18 cellular contexts compared by ENCODE assay signal in genomic region chr3:4996223-4996765, GRCh38. TPM values are rescaled to one million over a fixed set of nuclear protein-coding genes. Genes with fewer than 3 reads are reported as not detected.
DNase-seq lines count a peak whose midpoint lies in the region; ATAC-seq, FAIRE-seq and TF ChIP-seq lines count a peak whose summit lies in the region.
"Had no signal": no experiment of that assay in that cellular context is flagged by ENCODE, and none has a peak within 500 bp of the region (broad histone marks: within the 10 kb centered on the region; RNA-seq: fewer than 3 reads in every experiment).

No MANE protein-coding gene starts in this region.

- TF ChIP-seq EP300 in H1 (IDR thresholded peaks at IDR 0.05; ENCODE audit: borderline replicate concordance in 1 of 2, low read depth in 2 of 2, low read length in 2 of 2) = no peak

- no peaks in the 10 kb centered on the region for H3K9me3 ChIP-seq in RWPE2 (ENCODE audit: severe bottlenecking)
- H3K9me3 ChIP-seq in H1 (ENCODE audit: insufficient read depth in 2 of 2, low read depth in 1 of 2, low read length in 1 of 2) = no peaks in the 10 kb centered on the region
- H3K9me3 ChIP-seq in psoas muscle = no peaks in the 10 kb centered on the region
- H3K9me3 ChIP-seq: left ventricle myocardium inferior had no signal

- TF ChIP-seq RAD21 in H1 (IDR thresholded peaks at IDR 0.05 in 1 of 2, conservative IDR thresholded peaks at IDR 0.05 in 1 of 2; ENCODE audit: low read depth in 2 of 2, low read length in 2 of 2) = no peak

- WGBS in H1 (ENCODE audit: extremely low coverage in 1 of 2, insufficient coverage in 1 of 2, insufficient read length in 1 of 2, insufficient replicate concordance in 2 of 2, low coverage in 1 of 2, low lambda C conversion rate in 2 of 2, missing lambda C conversion rate in 1 of 2), 2 experiments = 93% methylated on average over 8 of the region's 8 CpGs; no CpG with 5 or more reads in 1 of the 2 experiments
- 87 to 93% (median 89%) methylated on average over 8 of the region's 8 CpGs for WGBS in psoas muscle, 3 donors

- H3K23me2 ChIP-seq in H1 (ENCODE audit: low read depth, low read length) = no peaks in the 10 kb centered on the region

- no peaks in the 10 kb centered on the region for H3F3A ChIP-seq in GM23338 (replicated peaks; ENCODE audit: low read depth)

- H3K23ac ChIP-seq in H1 (ENCODE audit: insufficient read length) = no peak overlapping the region

- no peak overlapping the region for H3K9ac ChIP-seq in H1 (replicated peaks in 1 of 4; ENCODE audit: extremely low read depth in 1 of 4, low read depth in 3 of 4, low read length in 3 of 4)

- no peak overlapping the region for H3K27ac ChIP-seq in GM23338 (ENCODE audit: low read depth)
- H3K27ac ChIP-seq in RWPE2 (ENCODE audit: poor library complexity, severe bottlenecking) = peak overlapping the region; percentile 98
- H3K27ac ChIP-seq in H1 (ENCODE audit: low read depth, low read length) = no peak overlapping the region
- H3K27ac ChIP-seq in psoas muscle = peak overlapping the region; percentile 91

- intact Hi-C loops in psoas muscle (cut with DNase I) = loop anchor here in 1 of 2 donors (2.0 kb wide), 1 partner anchor 53 kb away; no protein-coding TSS in a partner anchor

- no peak overlapping the region for H2BK12ac ChIP-seq in H1 (ENCODE audit: low read depth, low read length)

- H2BK120ac ChIP-seq in H1 (replicated peaks; ENCODE audit: low read depth, low read length) = no peak overlapping the region

- H4K20me1 ChIP-seq in GM23338 (replicated peaks; ENCODE audit: insufficient read depth) (no peaks in the 10 kb centered on the region), H1 (replicated peaks in 1 of 2; ENCODE audit: control insufficient read depth in 1 of 2, insufficient read depth in 2 of 2, low read length in 2 of 2) (no peaks in the 10 kb centered on the region)

- no peak overlapping the region; the same call in 2 of the 3 replicates for H3K4me3 Mint-ChIP-seq in GM23338
- H3K4me3 Mint-ChIP-seq: natural killer cell had no signal

- DNase-seq in GM23338 (ENCODE audit: low spot score) (no peak), RWPE2 (ENCODE audit: low spot score) (peak; percentile 7), H1 (ENCODE audit: low read depth in 1 of 2, low spot score in 2 of 2) (peak in 1 of 2 experiments; percentile 38), psoas muscle (no peak), COLO668 (lab: John Stamatoyannopoulos, UW; ENCODE audit: unreplicated experiment) (no peak), H54 (ENCODE audit: insufficient read length, low spot score) (no peak)
- DNase-seq: DMS153; dorsolateral prefrontal cortex; left ventricle myocardium inferior; natural killer cell; NCI-H774; right cardiac atrium; RPMI8226; stimulated activated CD4-positive, alpha-beta T cell treated with anti-CD3 and anti-CD28 coated beads, Interleukin-4, amount 100 ng/mL, for 24 hours had no signal

- no peak overlapping the region for H4K91ac ChIP-seq in H1 (replicated peaks; ENCODE audit: insufficient read length, low read length)

- ATAC-seq in GM23338 (no peak), RWPE2 (ENCODE audit: low read depth) (no peak), psoas muscle (no peak), HG02763 (IDR thresholded peaks at IDR 0.05; ENCODE audit: unreplicated experiment) (no peak)

- H2BK20ac ChIP-seq in H1 (ENCODE audit: low read length) = no peak overlapping the region

- H4K8ac ChIP-seq in H1 (ENCODE audit: extremely low read depth, insufficient read depth, low read length) = no peak overlapping the region

- H3K9me2 ChIP-seq in GM23338 (ENCODE audit: insufficient read depth) = no peaks in the 10 kb centered on the region

- TF ChIP-seq POLR2A in H1 (IDR thresholded peaks at IDR 0.05; ENCODE audit: control extremely low read depth in 1 of 2, low read depth in 2 of 2, low read length in 2 of 2) (no peak), H54 (IDR thresholded peaks at IDR 0.05; ENCODE audit: low read depth, low read length) (no peak)

- no peak overlapping the region for H3K56ac ChIP-seq in H1 (replicated peaks; ENCODE audit: insufficient read length, low read depth, low read length)

- peaks cover 18% of the 10 kb centered on the region for H3K4me1 Mint-ChIP-seq in GM23338

- no peaks in the 10 kb centered on the region for H3K36me3 ChIP-seq in GM23338 (ENCODE audit: insufficient read depth)
- no peaks in the 10 kb centered on the region for H3K36me3 ChIP-seq in RWPE2 (ENCODE audit: low read depth)
- H3K36me3 ChIP-seq in H1 (ENCODE audit: control insufficient read depth in 2 of 4, insufficient read depth in 4 of 4, low read length in 3 of 4) = no peaks in the 10 kb centered on the region
- no peaks in the 10 kb centered on the region for H3K36me3 ChIP-seq in psoas muscle (ENCODE audit: insufficient read depth in 1 of 2, low read depth in 1 of 2)
- H3K36me3 ChIP-seq: left ventricle myocardium inferior had no signal

- H3K4me1 ChIP-seq in GM23338 (ENCODE audit: insufficient read depth) (peaks cover 6% of the 10 kb centered on the region; the same call in 1 of the 2 replicates), RWPE2 (ENCODE audit: insufficient read depth, poor library complexity, severe bottlenecking) (peaks cover 48% of the 10 kb centered on the region), H1 (replicated peaks in 1 of 4; ENCODE audit: control insufficient read depth in 3 of 4, insufficient read depth in 4 of 4, low read length in 3 of 4) (peaks cover 0 to 3% (median 1%) of the 10 kb centered on the region in 4 experiments; a peak in 5 of 7 replicates), psoas muscle (peaks cover 22% of the 10 kb centered on the region)

- no peak overlapping the region for H4K5ac ChIP-seq in H1 (ENCODE audit: insufficient read length, low read depth, low read length)

- CTCF ChIA-PET in H1 (lab: Charles Lee; ENCODE audit: partially characterized antibody) = interaction anchor here (1.3 to 1.6 kb wide), 2 partner anchors 16 kb away, joined by 4 to 6 read pairs; no protein-coding TSS in a partner anchor

- H3K27ac Mint-ChIP-seq in GM23338 = no peak overlapping the region

- no peak overlapping the region for H2BK5ac ChIP-seq in H1 (ENCODE audit: low read depth, low read length)

- H2AFZ ChIP-seq in GM23338 (peak overlapping the region; percentile 52; the same call in 1 of the 2 replicates), H1 (ENCODE audit: low read length) (0 out of 2 replicates have a peak overlapping the region, but pooled peaks have one; percentile 57)

- H3K18ac ChIP-seq in H1 (ENCODE audit: extremely low read depth, low read length) = peak overlapping the region; percentile 27; the same call in 1 of the 2 replicates

- H3K27me3 Mint-ChIP-seq in GM23338 (ENCODE audit: insufficient read depth, low read depth, poor library complexity) = peaks cover 7% of the 10 kb centered on the region

- H3K4ac ChIP-seq in H1 (replicated peaks; ENCODE audit: insufficient read length, low read depth, low read length) = no peak overlapping the region

- no peaks in the 10 kb centered on the region for H3K36me3 Mint-ChIP-seq in GM23338 (ENCODE audit: low read depth)
- H3K36me3 Mint-ChIP-seq: natural killer cell had no signal

- FAIRE-seq in H1 (lab: Jason Lieb, UNC) (no peak), H54 (lab: Jason Lieb, UNC) (no peak)
- FAIRE-seq: HTR-8/SVneo, urothelium cell line had no signal

- no peak overlapping the region for H3K4me3 ChIP-seq in GM23338
- no peak overlapping the region for H3K4me3 ChIP-seq in RWPE2 (ENCODE audit: severe bottlenecking)
- H3K4me3 ChIP-seq in H1 (ENCODE audit: extremely low read depth in 1 of 4, insufficient read depth in 2 of 4, low read depth in 3 of 4, low read length in 4 of 4) = no peak overlapping the region
- H3K4me3 ChIP-seq in psoas muscle = no peak overlapping the region
- H3K4me3 ChIP-seq: dorsolateral prefrontal cortex, left ventricle myocardium inferior had no signal

- H2BK15ac ChIP-seq in H1 (ENCODE audit: low read length) = peak overlapping the region; percentile 53; the same call in 1 of the 2 replicates

- H3K79me2 ChIP-seq in GM23338 (replicated peaks; ENCODE audit: insufficient read depth) (no peaks in the 10 kb centered on the region), H1 (ENCODE audit: control insufficient read depth in 1 of 2, insufficient read depth in 2 of 2, low read length in 2 of 2) (no peaks in the 10 kb centered on the region)

- TF ChIP-seq CTCF in GM23338 (conservative IDR thresholded peaks at IDR 0.05; ENCODE audit: low read depth in 2 of 2) (no peak), RWPE2 (IDR thresholded peaks at IDR 0.05; ENCODE audit: poor library complexity, severe bottlenecking) (no peak), H1 (IDR thresholded peaks at IDR 0.05; ENCODE audit: control extremely low read depth in 1 of 3, insufficient read depth in 1 of 3, low read depth in 1 of 3, low read length in 3 of 3) (no peak), psoas muscle (IDR thresholded peaks at IDR 0.05) (no peak)

- H2AK5ac ChIP-seq in H1 (ENCODE audit: low read depth, low read length) = no peak overlapping the region

- H3K27me3 ChIP-seq in GM23338 (ENCODE audit: insufficient read depth) (no peaks in the 10 kb centered on the region), RWPE2 (ENCODE audit: insufficient read depth, poor library complexity, severe bottlenecking) (no peaks in the 10 kb centered on the region), H1 (replicated peaks in 1 of 4; ENCODE audit: control insufficient read depth in 3 of 4, extremely low read depth in 1 of 4, insufficient read depth in 3 of 4, low read length in 3 of 4) (no peaks in the 10 kb centered on the region; a peak in 1 of 7 replicates), psoas muscle (ENCODE audit: insufficient read depth in 3 of 3, low read length in 2 of 3) (no peaks in the 10 kb centered on the region)
- H3K27me3 ChIP-seq: dorsolateral prefrontal cortex had no signal

- H3K9me3 Mint-ChIP-seq in GM23338 = no peaks in the 10 kb centered on the region
- H3K9me3 Mint-ChIP-seq: activated T-helper 2 cell treated with anti-CD3 and anti-CD28 coated beads, Interferon-gamma antibody, Interleukin-2, Interleukin-4, amounts not matched to agents 10 μg/mL and 5 μg/mL and 100 μg/mL, durations not matched to agents 14 hours and 24 hours and 36 hours; natural killer cell had no signal

- H3K79me1 ChIP-seq in H1 (ENCODE audit: low read depth, low read length) = no peaks in the 10 kb centered on the region

- H3K14ac ChIP-seq in H1 (ENCODE audit: insufficient read length) = no peak overlapping the region

- POLR2A ChIA-PET in H1 (lab: Charles Lee; ENCODE audit: partially characterized antibody) = no interaction called here

- H3K4me2 ChIP-seq in GM23338 (no peak overlapping the region), H1 (ENCODE audit: insufficient read depth in 1 of 2, low read depth in 2 of 2, low read length in 2 of 2) (no peak overlapping the region)

RNA-seq across cellular contexts. Expression of gene BHLHE40, which starts 17.1 kb away (rescaled TPM):
- 1.7 and 2.2 TPM in 2 replicates for total RNA-seq in GM23338 (2014; rRNA removed; shearing (Covaris generic))
- polyA plus RNA-seq in GM23338 (2016; fragmentation: Nextera tagmentation; extraction: Ambion mirVana) = 1.7 and 2.0 TPM in 2 replicates
- 2.0 and 2.2 TPM in 2 replicates for total RNA-seq in H1 (2021; fragmentation: NEBNext Ultra II Directional; extraction: Animal tissue kit (Norgen Biotek cat#: 25700))
- 1.1 and 1.5 TPM in 2 replicates for polyA plus RNA-seq in H1 (2011; rRNA removed)
- 0.54 TPM for polyA plus RNA-seq in H1 (2011; cell fraction: cytosol; rRNA removed)
- 1.9 TPM for polyA plus RNA-seq in H1 (2011; cell fraction: nucleus; rRNA removed)
- polyA plus RNA-seq in H1 (2012, experiment 1 of 2) = 2.7 to 3.3 TPM (median 3.0 TPM) in 4 replicates
- 1.0 TPM for polyA plus RNA-seq in H1 (2012, experiment 2 of 2)
- 2.5 TPM for polyA plus RNA-seq in H1 (2013, experiment 1 of 2)
- polyA plus RNA-seq in H1 (2013, experiment 2 of 2) = 2.5 TPM
- 0.98 and 1.2 TPM in 2 replicates for polyA minus RNA-seq in H1 (2011; rRNA and poly(A)+ RNA removed)
- 1.0 TPM for polyA minus RNA-seq in H1 (2011; cell fraction: cytosol; rRNA and poly(A)+ RNA removed)
- 2.6 TPM for polyA minus RNA-seq in H1 (2011; cell fraction: nucleus; rRNA and poly(A)+ RNA removed)
- 100 to 1,000 TPM in 1 of 4 donors, 10 to 100 TPM in 3; 22.7 to 143 (median 77.0) TPM for total RNA-seq in psoas muscle
- 10 to 100 TPM; 16.7 to 65.1 (median 33.5) TPM for polyA plus RNA-seq in psoas muscle

Comparison
In these comparisons a context has a peak if more than half of its experiments do, and no peak if none do; other contexts are left out.
1. H3K27ac ChIP-seq: peak in RWPE2 (single experiment) and psoas muscle (single experiment); none in GM23338 (single experiment) and H1 (single experiment).